ENCODE assay signal across 10 cellular contexts in the genomic region with DNA sequence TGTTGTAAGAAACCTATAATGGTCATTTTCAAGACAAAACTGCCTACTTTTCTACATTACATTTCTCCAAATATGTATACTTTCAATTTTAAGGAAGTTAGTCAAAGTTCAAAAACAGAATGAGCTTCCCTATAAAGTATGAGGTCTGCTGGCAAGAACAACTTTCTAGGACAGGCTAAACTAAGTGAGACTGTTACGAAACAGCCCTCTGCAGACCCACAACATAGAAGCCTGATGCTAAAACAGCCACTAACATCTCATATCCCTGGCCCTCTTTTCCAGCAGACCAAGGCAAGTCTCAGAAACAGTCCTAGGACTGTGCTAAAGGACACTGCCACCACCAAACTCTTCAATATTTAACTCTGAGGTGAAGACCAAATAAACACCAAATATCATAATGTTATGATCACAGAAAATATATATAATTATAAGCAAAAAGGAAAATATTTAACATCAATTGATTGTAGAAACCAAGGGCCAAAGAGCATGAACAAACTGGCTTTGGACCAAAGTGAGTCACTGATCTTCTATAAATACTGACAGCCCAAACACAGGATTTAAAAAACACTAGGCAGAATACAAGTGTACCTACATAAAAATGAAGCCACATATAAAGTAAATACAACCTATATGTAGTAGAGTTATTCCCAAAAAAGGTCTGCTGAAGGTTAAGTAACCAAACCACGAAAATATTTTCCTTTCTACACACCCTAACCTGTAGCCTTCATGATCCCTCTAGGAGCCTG. TPM values are rescaled to one million over a fixed set of nuclear protein-coding genes. Genes with fewer than 3 reads are reported as not detected.
DNase-seq lines count a peak whose midpoint lies in the region; TF ChIP-seq lines count a peak whose summit lies in the region.
"Had no signal": no experiment of that assay in that cellular context is flagged by ENCODE, and none has a peak within 500 bp of the region (broad histone marks: within the 10 kb centered on the region; RNA-seq: fewer than 3 reads in every experiment).

No MANE protein-coding gene starts in this region.

- peak overlapping the region; percentile 52 for H3K27ac Mint-ChIP-seq in activated T-cell treated with anti-CD3 and anti-CD28 coated beads, Interleukin-2, amount 50 U/mL, for 24 hours
- no peak overlapping the region for H3K27ac Mint-ChIP-seq in activated T-helper 2 cell treated with anti-CD3 and anti-CD28 coated beads, Interferon-gamma antibody, Interleukin-2, Interleukin-4, amounts not matched to agents 10 μg/mL and 5 μg/mL and 100 μg/mL, durations not matched to agents 14 hours and 24 hours and 36 hours

- no peak for TF ChIP-seq CTCF in osteoblast (IDR thresholded peaks at IDR 0.05; ENCODE audit: extremely low read depth, low read depth, low read length)

- DNase-seq in activated T-cell treated with anti-CD3 and anti-CD28 coated beads, Interleukin-2, amount 50 U/mL, for 24 hours = no peak
- no peak for DNase-seq in activated T-cell treated with anti-CD3 and anti-CD28 coated beads for 4 hours
- DNase-seq in MV-4-11 (lab: John Stamatoyannopoulos, UW) = peak; percentile 88
- no peak for DNase-seq in effector memory CD4-positive, alpha-beta T cell
- no peak for DNase-seq in osteoblast (ENCODE audit: insufficient read length, low spot score, missing footprints)
- DNase-seq in NCI-H146 treated with DMSO at 0.1 percent for 48 hours (lab: John Stamatoyannopoulos, UW; ENCODE audit: unreplicated experiment) = no peak
- no peak for DNase-seq in activated T-helper 2 cell treated with anti-CD3 and anti-CD28 coated beads, Interferon-gamma antibody, Interleukin-2, Interleukin-4, amounts not matched to agents 10 μg/mL and 5 μg/mL and 100 μg/mL, durations not matched to agents 14 hours and 24 hours and 36 hours (ENCODE audit: low spot score)
- DNase-seq in HAP-1 (ENCODE audit: low spot score in 2 of 2) = no peak
- DNase-seq: hypothalamus, NCI-H1105 treated with DMSO at 0.1 percent for 48 hours had no signal

- peaks cover 79% of the 10 kb centered on the region for H3K36me3 ChIP-seq in effector memory CD4-positive, alpha-beta T cell (ENCODE audit: control insufficient read depth, insufficient read depth, low read length)
- peaks cover 71% of the 10 kb centered on the region for H3K36me3 ChIP-seq in osteoblast (ENCODE audit: insufficient read depth, low read length)
- H3K36me3 ChIP-seq in HAP-1 (replicated peaks) = peaks cover 80% of the 10 kb centered on the region

- H3K36me3 Mint-ChIP-seq in activated T-cell treated with anti-CD3 and anti-CD28 coated beads, Interleukin-2, amount 50 U/mL, for 24 hours (ENCODE audit: low read depth) = peaks cover 95% of the 10 kb centered on the region
- H3K36me3 Mint-ChIP-seq in activated T-helper 2 cell treated with anti-CD3 and anti-CD28 coated beads, Interferon-gamma antibody, Interleukin-2, Interleukin-4, amounts not matched to agents 10 μg/mL and 5 μg/mL and 100 μg/mL, durations not matched to agents 14 hours and 24 hours and 36 hours (ENCODE audit: low read depth) = peaks cover 85% of the 10 kb centered on the region

- no peaks in the 10 kb centered on the region for H3K27me3 ChIP-seq in effector memory CD4-positive, alpha-beta T cell (replicated peaks; ENCODE audit: control insufficient read depth, insufficient read depth, low read length, poor library complexity, severe bottlenecking)
- no peaks in the 10 kb centered on the region for H3K27me3 ChIP-seq in osteoblast (ENCODE audit: insufficient read depth, low read length)
- H3K27me3 ChIP-seq in HAP-1 (ENCODE audit: low read depth) = no peaks in the 10 kb centered on the region

- peaks cover 88% of the 10 kb centered on the region for H3K79me2 ChIP-seq in osteoblast (ENCODE audit: insufficient read depth, low read length)

- peaks cover 5% of the 10 kb centered on the region for H3K4me1 ChIP-seq in effector memory CD4-positive, alpha-beta T cell (ENCODE audit: control insufficient read depth, insufficient read depth, low read length, poor library complexity, severe bottlenecking)
- H3K4me1 ChIP-seq in osteoblast (ENCODE audit: insufficient read depth, low read length) (peaks cover 18% of the 10 kb centered on the region), HAP-1 (peaks cover 18% of the 10 kb centered on the region)

- no peak overlapping the region for H3K4me3 Mint-ChIP-seq in activated T-cell treated with anti-CD3 and anti-CD28 coated beads, Interleukin-2, amount 50 U/mL, for 24 hours
- no peak overlapping the region for H3K4me3 Mint-ChIP-seq in activated T-helper 2 cell treated with anti-CD3 and anti-CD28 coated beads, Interferon-gamma antibody, Interleukin-2, Interleukin-4, amounts not matched to agents 10 μg/mL and 5 μg/mL and 100 μg/mL, durations not matched to agents 14 hours and 24 hours and 36 hours (ENCODE audit: low read depth)

- H2AFZ ChIP-seq in osteoblast (ENCODE audit: low read length) = no peak overlapping the region

- H3K4me3 ChIP-seq in effector memory CD4-positive, alpha-beta T cell (ENCODE audit: insufficient read depth, low read depth, low read length, poor library complexity, severe bottlenecking) = no peak overlapping the region
- H3K4me3 ChIP-seq in osteoblast (ENCODE audit: insufficient read depth, low read length) (no peak overlapping the region), HAP-1 (no peak overlapping the region)

- H3K9me3 Mint-ChIP-seq in activated T-cell treated with anti-CD3 and anti-CD28 coated beads, Interleukin-2, amount 50 U/mL, for 24 hours = no peaks in the 10 kb centered on the region
- no peaks in the 10 kb centered on the region for H3K9me3 Mint-ChIP-seq in activated T-helper 2 cell treated with anti-CD3 and anti-CD28 coated beads, Interferon-gamma antibody, Interleukin-2, Interleukin-4, amounts not matched to agents 10 μg/mL and 5 μg/mL and 100 μg/mL, durations not matched to agents 14 hours and 24 hours and 36 hours

- H3K9me3 ChIP-seq in effector memory CD4-positive, alpha-beta T cell (ENCODE audit: control insufficient read depth, low read length) = no peaks in the 10 kb centered on the region
- no peaks in the 10 kb centered on the region for H3K9me3 ChIP-seq in osteoblast (ENCODE audit: low read depth, low read length)
- no peaks in the 10 kb centered on the region for H3K9me3 ChIP-seq in HAP-1

- intact Hi-C loops in activated T-helper 2 cell treated with anti-CD3 and anti-CD28 coated beads, Interferon-gamma antibody, Interleukin-2, Interleukin-4, amounts not matched to agents 10 μg/mL and 5 μg/mL and 100 μg/mL, durations not matched to agents 14 hours and 24 hours and 36 hours (cut with micrococcal nuclease) = no loop called here

- H3K4me1 Mint-ChIP-seq in activated T-cell treated with anti-CD3 and anti-CD28 coated beads, Interleukin-2, amount 50 U/mL, for 24 hours (ENCODE audit: low read depth) = peaks cover 75% of the 10 kb centered on the region
- peaks cover 31% of the 10 kb centered on the region for H3K4me1 Mint-ChIP-seq in activated T-helper 2 cell treated with anti-CD3 and anti-CD28 coated beads, Interferon-gamma antibody, Interleukin-2, Interleukin-4, amounts not matched to agents 10 μg/mL and 5 μg/mL and 100 μg/mL, durations not matched to agents 14 hours and 24 hours and 36 hours (ENCODE audit: low read depth)

- no peaks in the 10 kb centered on the region for H3K27me3 Mint-ChIP-seq in activated T-cell treated with anti-CD3 and anti-CD28 coated beads, Interleukin-2, amount 50 U/mL, for 24 hours
- H3K27me3 Mint-ChIP-seq in activated T-helper 2 cell treated with anti-CD3 and anti-CD28 coated beads, Interferon-gamma antibody, Interleukin-2, Interleukin-4, amounts not matched to agents 10 μg/mL and 5 μg/mL and 100 μg/mL, durations not matched to agents 14 hours and 24 hours and 36 hours (ENCODE audit: low read depth) = no peaks in the 10 kb centered on the region

- H3K27ac ChIP-seq in effector memory CD4-positive, alpha-beta T cell (ENCODE audit: insufficient read depth, low read length, poor library complexity, severe bottlenecking) = peak overlapping the region; percentile 1
- H3K27ac ChIP-seq in osteoblast (ENCODE audit: low read depth, low read length) = peak overlapping the region; percentile 52

- in situ Hi-C loops in HAP-1 (cut with MboI; ENCODE audit: low sequenced_read_pairs) = no loop called here

- H4K20me1 ChIP-seq in osteoblast (ENCODE audit: insufficient read depth, low read length) = peaks cover 43% of the 10 kb centered on the region

- peak overlapping the region; percentile 33 for H3K4me2 ChIP-seq in osteoblast (ENCODE audit: insufficient read depth, low read length)

RNA-seq across cellular contexts. Expression of a gene that starts 27.7 kb away (rescaled TPM):
- 43.4 and 49.2 TPM in 2 replicates for total RNA-seq in osteoblast
- 104 and 121 TPM in 2 replicates for total RNA-seq in activated T-helper 2 cell treated with anti-CD3 and anti-CD28 coated beads, Interferon-gamma antibody, Interleukin-2, Interleukin-4, amounts not matched to agents 10 μg/mL and 5 μg/mL and 100 μg/mL, durations not matched to agents 14 hours and 24 hours and 36 hours
